19 cellular contexts compared by ENCODE assay signal in genomic region chr5:56172225-56172624, GRCh38.
A peak's percentile ranks its signal among the peaks of the same experiment; 100 is the strongest.
DNase-seq lines count a peak whose midpoint lies in the region; ATAC-seq, FAIRE-seq and TF ChIP-seq lines count a peak whose summit lies in the region.
"Had no signal": no experiment of that assay in that cellular context is flagged by ENCODE, and none has a peak within 500 bp of the region (broad histone marks: within the 10 kb centered on the region; RNA-seq: fewer than 3 reads in every experiment).

No MANE protein-coding gene starts in this region.

- FAIRE-seq in GM19239 (lab: Jason Lieb, UNC) = no peak

- H3K4me3 Mint-ChIP-seq in stimulated activated naive CD8-positive, alpha-beta T cell treated with anti-CD3 and anti-CD28 coated beads, Interleukin-15, amount 100 ng/mL, for 72 hours = peak overlapping the region in 1 of 2 donors; percentile 35
- H3K4me3 Mint-ChIP-seq: naive B cell; stimulated activated memory B cell treated with anti-CD40 and anti-IgM and Interleukin-4, amounts not matched to agents 10 μg/mL and 1 μg/mL and 100 μg/mL, for 72 hours had no signal

- H3K9me3 Mint-ChIP-seq in stimulated activated naive CD8-positive, alpha-beta T cell treated with anti-CD3 and anti-CD28 coated beads, Interleukin-15, amount 100 ng/mL, for 72 hours = no peaks in the 10 kb centered on the region
- H3K9me3 Mint-ChIP-seq: naive B cell; stimulated activated memory B cell treated with anti-CD40 and anti-IgM and Interleukin-4, amounts not matched to agents 10 μg/mL and 1 μg/mL and 100 μg/mL, for 72 hours had no signal

- no peaks in the 10 kb centered on the region for H3K27me3 Mint-ChIP-seq in stimulated activated naive CD8-positive, alpha-beta T cell treated with anti-CD3 and anti-CD28 coated beads, Interleukin-15, amount 100 ng/mL, for 72 hours

- DNase-seq in stimulated activated naive CD8-positive, alpha-beta T cell treated with anti-CD3 and anti-CD28 coated beads, Interleukin-15, amount 100 ng/mL, for 72 hours = no peak
- no peak for DNase-seq in stimulated activated naive CD8-positive, alpha-beta T cell treated with anti-CD3 and anti-CD28 coated beads, Interleukin-15, Interleukin-2, amounts not matched to agents 100 U/mL and 50 U/mL, for 24 hours
- DNase-seq in OCI-M1 (lab: John Stamatoyannopoulos, UW) = peak; percentile 27
- DNase-seq in fibroblast of peridontal ligament (ENCODE audit: extremely low read depth) = peak; percentile 89
- no peak for DNase-seq in GM19239 (ENCODE audit: insufficient read length, low spot score)
- no peak for DNase-seq in amniotic stem cell (lab: John Stamatoyannopoulos, UW)
- no peak for DNase-seq in NCI-H345 treated with DMSO at 0.1 percent for 48 hours (lab: John Stamatoyannopoulos, UW; ENCODE audit: unreplicated experiment)
- DNase-seq in GM13976 (ENCODE audit: low spot score) = no peak
- DNase-seq: activated CD4-positive, CD25-positive, alpha-beta regulatory T cell; activated CD8-positive, alpha-beta memory T cell treated with anti-CD3 and anti-CD28 coated beads, Interleukin-2, amount 50 U/mL, for 48 hours; amygdala; C1 segment of cervical spinal cord; effector memory CD4-positive, alpha-beta T cell; left colon; naive B cell; NCI-H2029; stimulated activated CD4-positive, alpha-beta T cell treated with anti-CD3 and anti-CD28 coated beads, Interleukin-4, amount 100 ng/mL, for 24 hours; uterus had no signal

- peak; percentile 13 for ATAC-seq in stimulated activated naive CD8-positive, alpha-beta T cell treated with anti-CD3 and anti-CD28 coated beads, Interleukin-15, amount 100 ng/mL, for 72 hours
- no peak for ATAC-seq in stimulated activated naive CD8-positive, alpha-beta T cell treated with anti-CD3 and anti-CD28 coated beads, Interleukin-15, Interleukin-2, amounts not matched to agents 100 U/mL and 50 U/mL, for 24 hours
- ATAC-seq: left colon; stimulated activated memory B cell treated with anti-CD40 and anti-IgM and Interleukin-4, amounts not matched to agents 10 μg/mL and 1 μg/mL and 100 μg/mL, for 72 hours had no signal

- peak overlapping the region in 1 of 2 donors; percentile 81 for H3K27ac Mint-ChIP-seq in stimulated activated naive CD8-positive, alpha-beta T cell treated with anti-CD3 and anti-CD28 coated beads, Interleukin-15, amount 100 ng/mL, for 72 hours
- H3K27ac Mint-ChIP-seq: naive B cell; stimulated activated memory B cell treated with anti-CD40 and anti-IgM and Interleukin-4, amounts not matched to agents 10 μg/mL and 1 μg/mL and 100 μg/mL, for 72 hours had no signal

- H3K4me1 Mint-ChIP-seq in stimulated activated naive CD8-positive, alpha-beta T cell treated with anti-CD3 and anti-CD28 coated beads, Interleukin-15, amount 100 ng/mL, for 72 hours = peaks cover 61% of the 10 kb centered on the region
- H3K4me1 Mint-ChIP-seq: stimulated activated memory B cell treated with anti-CD40 and anti-IgM and Interleukin-4, amounts not matched to agents 10 μg/mL and 1 μg/mL and 100 μg/mL, for 72 hours had no signal

- TF ChIP-seq CTCF in GM13976 (IDR thresholded peaks at IDR 0.05; ENCODE audit: borderline replicate concordance, control extremely low read depth, extremely low read depth, insufficient read depth, missing control alignments) = no peak

- in situ Hi-C loops in GM13976 (cut with MboI; ENCODE audit: low sequenced_read_pairs, unreplicated experiment) = no loop called here

Comparison
In these comparisons a context has a peak if more than half of its experiments do, and no peak if none do; other contexts are left out.
1. DNase-seq: peak in OCI-M1 (single experiment) and fibroblast of peridontal ligament (single experiment); none in stimulated activated naive CD8-positive, alpha-beta T cell treated with anti-CD3 and anti-CD28 coated beads, Interleukin-15, amount 100 ng/mL, for 72 hours (0 of 2), stimulated activated naive CD8-positive, alpha-beta T cell treated with anti-CD3 and anti-CD28 coated beads, Interleukin-15, Interleukin-2, amounts not matched to agents 100 U/mL and 50 U/mL, for 24 hours (single experiment), GM19239 (single experiment), amniotic stem cell (single experiment), NCI-H345 treated with DMSO at 0.1 percent for 48 hours (single experiment) and GM13976 (single experiment).